ENCODE assay signal across 10 cellular contexts in genomic region chr3:195458188-195458800, GRCh38. TPM values are rescaled to one million over a fixed set of nuclear protein-coding genes. Genes with fewer than 3 reads are reported as not detected.
DNase-seq lines count a peak whose midpoint lies in the region; ATAC-seq and TF ChIP-seq lines count a peak whose summit lies in the region.
"Had no signal": no experiment of that assay in that cellular context is flagged by ENCODE, and none has a peak within 500 bp of the region (broad histone marks: within the 10 kb centered on the region; RNA-seq: fewer than 3 reads in every experiment).

No MANE protein-coding gene starts in this region.

- no peak for TF ChIP-seq POLR2A in spleen (IDR thresholded peaks at IDR 0.05)

- H3K4me2 ChIP-seq in SK-N-SH = no peak overlapping the region

- no peak for TF ChIP-seq RAD21 in SK-N-SH (IDR thresholded peaks at IDR 0.05; ENCODE audit: low read length)

- H3K9me3 Mint-ChIP-seq in activated naive CD8-positive, alpha-beta T cell treated with anti-CD3 and anti-CD28 coated beads for 36 hours = peaks cover 2% of the 10 kb centered on the region

- DNase-seq in SK-N-SH (no peak), spleen (no peak), GM03348 (ENCODE audit: low spot score) (no peak), amniotic stem cell (lab: John Stamatoyannopoulos, UW) (no peak)
- DNase-seq in activated naive CD8-positive, alpha-beta T cell treated with anti-CD3 and anti-CD28 coated beads for 36 hours = no peak
- DNase-seq: 8988T had no signal

- no peaks in the 10 kb centered on the region for H3K36me3 Mint-ChIP-seq in activated naive CD8-positive, alpha-beta T cell treated with anti-CD3 and anti-CD28 coated beads for 36 hours

- intact Hi-C loops in spleen (cut with DNase I; ENCODE audit: low total_unique reads) = no loop called here

- H3K4me3 ChIP-seq in SK-N-SH (ENCODE audit: low read depth in 2 of 2, low read length in 1 of 2) (no peak overlapping the region), spleen (no peak overlapping the region)

- no peaks in the 10 kb centered on the region for H4K20me1 ChIP-seq in SK-N-SH (ENCODE audit: insufficient read depth)

- H3K4me3 Mint-ChIP-seq in activated naive CD8-positive, alpha-beta T cell treated with anti-CD3 and anti-CD28 coated beads for 36 hours = peak overlapping the region; percentile 14
- H3K4me3 Mint-ChIP-seq: neural crest cell had no signal

- TF ChIP-seq CTCF in SK-N-SH (IDR thresholded peaks at IDR 0.05) (no peak), spleen (IDR thresholded peaks at IDR 0.05 in 8 of 11, conservative IDR thresholded peaks at IDR 0.05 in 3 of 11) (peak in 3 of 11 experiments; percentile 20 to 28 (median 21))

- 84% methylated on average over 6 of the region's 6 CpGs for WGBS in SK-N-SH (ENCODE audit: low lambda C conversion rate)
- 46 to 51% (median 49%) methylated on average over 6 of the region's 6 CpGs for WGBS in spleen, 5 donors

- no peaks in the 10 kb centered on the region for H3K79me2 ChIP-seq in SK-N-SH (ENCODE audit: insufficient read depth)

- H3K27me3 ChIP-seq in SK-N-SH (ENCODE audit: insufficient read depth) (no peaks in the 10 kb centered on the region), spleen (replicated peaks in 1 of 7) (no peaks in the 10 kb centered on the region)

- H3K27me3 Mint-ChIP-seq in activated naive CD8-positive, alpha-beta T cell treated with anti-CD3 and anti-CD28 coated beads for 36 hours = no peaks in the 10 kb centered on the region

- no peaks in the 10 kb centered on the region for H3K9me3 ChIP-seq in SK-N-SH
- no peaks in the 10 kb centered on the region for H3K9me3 ChIP-seq in spleen

- peak overlapping the region; percentile 71; the same call in 1 of the 2 replicates for H2AFZ ChIP-seq in SK-N-SH (ENCODE audit: low read depth)

- H3K9me2 ChIP-seq in SK-N-SH = no peaks in the 10 kb centered on the region

- no peaks in the 10 kb centered on the region for H3F3A ChIP-seq in SK-N-SH (replicated peaks; ENCODE audit: insufficient read depth)

- H3K4me1 ChIP-seq in SK-N-SH (ENCODE audit: control insufficient read depth in 1 of 2, insufficient read depth in 2 of 2, low read depth in 1 of 2, low read length in 1 of 2) = peaks cover 0 to 9% of the 10 kb centered on the region in 2 experiments; a peak in 1 of 4 replicates
- H3K4me1 ChIP-seq in spleen = peaks cover 5 to 20% (median 15%) of the 10 kb centered on the region in 6 donors

- H3K36me3 ChIP-seq in SK-N-SH (replicated peaks in 1 of 2; ENCODE audit: control insufficient read depth in 1 of 2, insufficient read depth in 2 of 2, low read length in 1 of 2) = no peaks in the 10 kb centered on the region
- H3K36me3 ChIP-seq in spleen = no peaks in the 10 kb centered on the region

- H3K4me1 Mint-ChIP-seq in activated naive CD8-positive, alpha-beta T cell treated with anti-CD3 and anti-CD28 coated beads for 36 hours = peaks cover 8% of the 10 kb centered on the region
- H3K4me1 Mint-ChIP-seq: neural crest cell had no signal

- H3K27ac ChIP-seq in SK-N-SH (ENCODE audit: low read depth in 2 of 2, low read length in 1 of 2) (no peak overlapping the region), spleen (peak overlapping the region in 5 of 8 donors; percentile 42 to 64 (median 47))

- ATAC-seq in SK-N-SH treated with all-trans-retinoic acid at 6 μM for 48 hours (no peak), HG03571 (IDR thresholded peaks at IDR 0.05; ENCODE audit: unreplicated experiment) (peak; percentile 68), GM21367 (IDR thresholded peaks at IDR 0.05; ENCODE audit: unreplicated experiment) (no peak)

- POLR2A ChIA-PET in SK-N-SH (lab: Yijun Ruan, JAX) = no interaction called here

- peak overlapping the region; percentile 79 for H3K27ac Mint-ChIP-seq in activated naive CD8-positive, alpha-beta T cell treated with anti-CD3 and anti-CD28 coated beads for 36 hours

- H3K9ac ChIP-seq in SK-N-SH = no peak overlapping the region

- CTCF ChIA-PET in SK-N-SH (lab: Yijun Ruan, JAX) = interaction anchor here (0.6 kb wide), 1 partner anchor 128 kb away, joined by 3 read pairs; no protein-coding TSS in a partner anchor

- TF ChIP-seq EP300 in SK-N-SH (IDR thresholded peaks at IDR 0.05; ENCODE audit: borderline replicate concordance in 1 of 2, low read depth in 1 of 2, low read length in 1 of 2) = no peak

TF ChIP-seq in SK-N-SH, 30 proteins besides CTCF, POLR2A, EP300 and RAD21 (continues in another document):
- no peak for TF ChIP-seq SMC3 (IDR thresholded peaks at IDR 0.05; ENCODE audit: low read depth, low read length)
- TF ChIP-seq EZH2phosphoT487 (IDR thresholded peaks at IDR 0.05; ENCODE audit: borderline replicate concordance, low read depth) = no peak
- no peak for TF ChIP-seq MAX (IDR thresholded peaks at IDR 0.05; ENCODE audit: low read depth)
- TF ChIP-seq JUND (IDR thresholded peaks at IDR 0.05) = no peak
- no peak for TF ChIP-seq CHD2 (IDR thresholded peaks at IDR 0.05; ENCODE audit: low read length, partially characterized antibody)
- no peak for TF ChIP-seq GABPA (IDR thresholded peaks at IDR 0.05; ENCODE audit: low read depth)
- TF ChIP-seq FOSL2 (IDR thresholded peaks at IDR 0.05; ENCODE audit: borderline replicate concordance, low read depth) = no peak
- no peak for TF ChIP-seq TAF1 (IDR thresholded peaks at IDR 0.05; ENCODE audit: borderline replicate concordance, low read depth, low read length)

TF ChIP-seq in SK-N-SH treated with all-trans-retinoic acid at 6 μM for 48 hours, 23 proteins besides CTCF, POLR2A, EP300 and RAD21:
- no peak for TF ChIP-seq ZC3H10 (CRISPR knock-in tag; IDR thresholded peaks at IDR 0.05)
- no peak for TF ChIP-seq ISL1 (CRISPR knock-in tag; IDR thresholded peaks at IDR 0.05)
- no peak for TF ChIP-seq PATZ1 (CRISPR knock-in tag; IDR thresholded peaks at IDR 0.05; ENCODE audit: borderline replicate concordance)
- no peak for TF ChIP-seq GLIS3 (CRISPR knock-in tag; IDR thresholded peaks at IDR 0.05)
- TF ChIP-seq TOX (CRISPR knock-in tag; IDR thresholded peaks at IDR 0.05; ENCODE audit: borderline replicate concordance) = no peak
- TF ChIP-seq CSDC2 (CRISPR knock-in tag; IDR thresholded peaks at IDR 0.05) = no peak
- TF ChIP-seq TSHZ2 (CRISPR knock-in tag; IDR thresholded peaks at IDR 0.05) = no peak

RNA-seq across cellular contexts. Expression of gene ACAP2, which starts 15.5 kb away (rescaled TPM):
- polyA plus RNA-seq in SK-N-SH (2012; rRNA removed) (6.8 and 9.6 TPM in 2 replicates), spleen (10 to 100 TPM; 11.2 to 15.7 (median 14.0) TPM)
- polyA plus RNA-seq in SK-N-SH (2012; cell fraction: cytosol; rRNA removed) = 10.7 and 12.7 TPM in 2 replicates
- polyA plus RNA-seq in SK-N-SH (2012; cell fraction: nucleus; rRNA removed) = 6.2 and 14.0 TPM in 2 replicates
- 10 to 100 TPM; 41.1 to 42.9 TPM for total RNA-seq in activated naive CD8-positive, alpha-beta T cell treated with anti-CD3 and anti-CD28 coated beads for 36 hours
- total RNA-seq in spleen = 100 to 1,000 TPM in 4 of 7 donors, 10 to 100 TPM in 3; 90.1 to 127 (median 108) TPM

Comparison
In these comparisons a context has a peak if more than half of its experiments do, and no peak if none do; other contexts are left out.
1. H3K27ac ChIP-seq: peak in spleen (5 of 8); none in SK-N-SH (0 of 2).